Comparison of ENCODE assay signal across 20 cellular contexts in genomic region chr6:133431031-133431430, GRCh38.
"Had no signal": no experiment of that assay in that cellular context is flagged by ENCODE, and none has a peak within 500 bp of the region (broad histone marks: within the 10 kb centered on the region; RNA-seq: fewer than 3 reads in every experiment).

No MANE protein-coding gene starts in this region.

- H3K27me3 ChIP-seq: esophagus squamous epithelium, left lung, upper lobe of right lung had no signal

- H3K9me3 Mint-ChIP-seq: activated naive CD4-positive, alpha-beta T cell treated with anti-CD3 and anti-CD28 coated beads, Interleukin-2, amount 50 U/mL, for 24 hours; stimulated activated naive B cell treated with anti-CD40 and anti-IgM and Interleukin-4, amounts not matched to agents 10 μg/mL and 1 μg/mL and 100 μg/mL, for 72 hours; T-helper 1 cell treated with Interleukin-12 subunit alpha and Interleukin-12 subunit beta and Interleukin-4 antibody, amounts not matched to agents 30 μg/mL and 1 μg/mL, for 36 hours had no signal

- H3K27ac Mint-ChIP-seq: activated naive CD4-positive, alpha-beta T cell treated with anti-CD3 and anti-CD28 coated beads, Interleukin-2, amount 50 U/mL, for 24 hours; activated T-cell treated with anti-CD3 and anti-CD28 coated beads, Interleukin-2, amount 50 U/mL, for 72 hours; naive thymus-derived CD4-positive, alpha-beta T cell; stimulated activated naive B cell treated with anti-CD40 and anti-IgM and Interleukin-4, amounts not matched to agents 10 μg/mL and 1 μg/mL and 100 μg/mL, for 72 hours; T-helper 1 cell treated with Interleukin-12 subunit alpha and Interleukin-12 subunit beta and Interleukin-4 antibody, amounts not matched to agents 30 μg/mL and 1 μg/mL, for 36 hours had no signal

- H3K36me3 ChIP-seq: esophagus squamous epithelium, left lung, thoracic aorta, upper lobe of right lung had no signal

- H3K4me1 ChIP-seq: esophagus squamous epithelium, left lung, upper lobe of right lung had no signal

- H3K27me3 Mint-ChIP-seq: activated naive CD4-positive, alpha-beta T cell treated with anti-CD3 and anti-CD28 coated beads, Interleukin-2, amount 50 U/mL, for 24 hours had no signal

- H3K27ac ChIP-seq: esophagus squamous epithelium, left lung, thoracic aorta, upper lobe of right lung had no signal

- ATAC-seq: activated T-cell treated with anti-CD3 and anti-CD28 coated beads, Interleukin-2, amount 50 U/mL, for 72 hours; left lung; mucosa of descending colon; naive thymus-derived CD4-positive, alpha-beta T cell; stimulated activated naive B cell treated with anti-CD40 and anti-IgM and Interleukin-4, amounts not matched to agents 10 μg/mL and 1 μg/mL and 100 μg/mL, for 72 hours; upper lobe of right lung had no signal

- H3K4me1 Mint-ChIP-seq: activated naive CD4-positive, alpha-beta T cell treated with anti-CD3 and anti-CD28 coated beads, Interleukin-2, amount 50 U/mL, for 24 hours; naive thymus-derived CD4-positive, alpha-beta T cell; stimulated activated naive B cell treated with anti-CD40 and anti-IgM and Interleukin-4, amounts not matched to agents 10 μg/mL and 1 μg/mL and 100 μg/mL, for 72 hours had no signal

- H3K4me3 ChIP-seq: esophagus squamous epithelium, left lung, mucosa of descending colon, thoracic aorta, upper lobe of right lung had no signal

- H3K4me3 Mint-ChIP-seq: activated naive CD4-positive, alpha-beta T cell treated with anti-CD3 and anti-CD28 coated beads, Interleukin-2, amount 50 U/mL, for 24 hours; activated T-cell treated with anti-CD3 and anti-CD28 coated beads, Interleukin-2, amount 50 U/mL, for 72 hours; naive thymus-derived CD4-positive, alpha-beta T cell; stimulated activated naive B cell treated with anti-CD40 and anti-IgM and Interleukin-4, amounts not matched to agents 10 μg/mL and 1 μg/mL and 100 μg/mL, for 72 hours; T-helper 1 cell treated with Interleukin-12 subunit alpha and Interleukin-12 subunit beta and Interleukin-4 antibody, amounts not matched to agents 30 μg/mL and 1 μg/mL, for 36 hours had no signal

- DNase-seq: activated CD4-positive, alpha-beta T cell treated with anti-CD3 and anti-CD28 coated beads, Interleukin-2, amount 50 U/mL, for 1 hour; activated CD4-positive, CD25-positive, alpha-beta regulatory T cell treated with anti-CD3 and anti-CD28 coated beads, Interleukin-2, amount 50 U/mL, for 72 hours; activated CD8-positive, alpha-beta memory T cell treated with anti-CD3 and anti-CD28 coated beads, Interleukin-2, amount 50 U/mL, for 4 hours; activated effector memory CD4-positive, alpha-beta T cell treated with anti-CD3 and anti-CD28 coated beads, Interleukin-2, amount 50 U/mL, for 16 hours; activated T-cell treated with anti-CD3 and anti-CD28 coated beads, Interleukin-2, amount 50 U/mL, for 72 hours; effector CD8-positive, alpha-beta T cell; esophagus squamous epithelium; hypothalamus; kidney; left lung; mammary epithelial cell; mucosa of descending colon; naive thymus-derived CD4-positive, alpha-beta T cell; occipital lobe; posterior cingulate gyrus; stimulated activated naive B cell treated with anti-CD40 and anti-IgM and Interleukin-4, amounts not matched to agents 10 μg/mL and 1 μg/mL and 100 μg/mL, for 72 hours; upper lobe of right lung had no signal

- H3K9me3 ChIP-seq: esophagus squamous epithelium, left lung, mucosa of descending colon, thoracic aorta, upper lobe of right lung had no signal

- H3K36me3 Mint-ChIP-seq: activated naive CD4-positive, alpha-beta T cell treated with anti-CD3 and anti-CD28 coated beads, Interleukin-2, amount 50 U/mL, for 24 hours; naive thymus-derived CD4-positive, alpha-beta T cell; stimulated activated naive B cell treated with anti-CD40 and anti-IgM and Interleukin-4, amounts not matched to agents 10 μg/mL and 1 μg/mL and 100 μg/mL, for 72 hours had no signal
